8 cellular contexts compared by ENCODE assay signal in genomic region chr5:176609724-176610429, GRCh38. TPM values are rescaled to one million over a fixed set of nuclear protein-coding genes. Genes with fewer than 3 reads are reported as not detected.
DNase-seq lines count a peak whose midpoint lies in the region; ATAC-seq and TF ChIP-seq lines count a peak whose summit lies in the region.

Gene GPRIN1 (minus strand): TSS chr5:176610156. CDS start chr5:176599834, 10,322 bp downstream.

- H3K36me3 Mint-ChIP-seq in Calu3 (ENCODE audit: insufficient read depth, unreplicated experiment) (peaks cover 19% of the 10 kb centered on the region), glutamatergic neuron (ENCODE audit: unreplicated experiment) (no peaks in the 10 kb centered on the region), progenitor cell of endocrine pancreas (ENCODE audit: insufficient read depth) (no peaks in the 10 kb centered on the region)

- DNase-seq in Calu3 (peak; percentile 90), RKO (ENCODE audit: low spot score) (peak; percentile 71), activated gamma-delta T cell treated with Interleukin-2 at 50 U/mL for 16 hours (peak; percentile 41), glutamatergic neuron (peak; percentile 86), progenitor cell of endocrine pancreas (ENCODE audit: low spot score, unreplicated experiment) (peak; percentile 64), foreskin melanocyte (no peak)

- H3K27me3 Mint-ChIP-seq in Calu3 (ENCODE audit: unreplicated experiment): peaks cover 23% of the 10 kb centered on the region
- H3K27me3 Mint-ChIP-seq in glutamatergic neuron (ENCODE audit: unreplicated experiment): peaks cover 7% of the 10 kb centered on the region
- H3K27me3 Mint-ChIP-seq in progenitor cell of endocrine pancreas: peaks cover 44% of the 10 kb centered on the region

- H3K27ac Mint-ChIP-seq in Calu3 (ENCODE audit: unreplicated experiment) (peak within 1 kb of the TSS; percentile 29), glutamatergic neuron (ENCODE audit: unreplicated experiment) (peak within 1 kb of the TSS; percentile 97), progenitor cell of endocrine pancreas (peak within 1 kb of the TSS; percentile 92)

- intact Hi-C loops in Calu3 (cut with micrococcal nuclease; ENCODE audit: unreplicated experiment): loop anchor here (5.0 to 10.0 kb wide), 2 partner anchors 68 to 195 kb away; partner anchors contain the start of gene CLTB

- TF ChIP-seq CTCF in Calu3 (IDR thresholded peaks at IDR 0.05; ENCODE audit: unreplicated experiment): peak; percentile 50
- no peak for TF ChIP-seq CTCF in glutamatergic neuron (IDR thresholded peaks at IDR 0.05; ENCODE audit: partially characterized antibody, unreplicated experiment)
- TF ChIP-seq CTCF in progenitor cell of endocrine pancreas (IDR thresholded peaks at IDR 0.05; ENCODE audit: unreplicated experiment): peak; percentile 29

- peaks cover 19% of the 10 kb centered on the region for H3K4me1 Mint-ChIP-seq in Calu3 (ENCODE audit: low read depth, unreplicated experiment)
- peaks cover 23% of the 10 kb centered on the region for H3K4me1 Mint-ChIP-seq in glutamatergic neuron (ENCODE audit: low read depth, unreplicated experiment)
- peaks cover 6% of the 10 kb centered on the region for H3K4me1 Mint-ChIP-seq in progenitor cell of endocrine pancreas (ENCODE audit: low read depth)

- ATAC-seq in GM19452 (IDR thresholded peaks at IDR 0.05; ENCODE audit: unreplicated experiment) (peak; percentile 62), HG03521 (IDR thresholded peaks at IDR 0.05; ENCODE audit: unreplicated experiment) (peak; percentile 80)

- H3K9me3 Mint-ChIP-seq in Calu3 (ENCODE audit: low read depth, unreplicated experiment): no peaks in the 10 kb centered on the region
- peaks cover 10% of the 10 kb centered on the region for H3K9me3 Mint-ChIP-seq in glutamatergic neuron (ENCODE audit: unreplicated experiment)
- no peaks in the 10 kb centered on the region for H3K9me3 Mint-ChIP-seq in progenitor cell of endocrine pancreas (ENCODE audit: low read depth)

- H3K4me3 Mint-ChIP-seq in Calu3 (ENCODE audit: low read depth, unreplicated experiment) (peak within 1 kb of the TSS; percentile 84), glutamatergic neuron (ENCODE audit: unreplicated experiment) (peak within 1 kb of the TSS; percentile 98), progenitor cell of endocrine pancreas (ENCODE audit: low read depth) (peak within 1 kb of the TSS; percentile 88)

- CTCF ChIA-PET in Calu3 (lab: Charles Lee): no interaction called here

- BruUV-seq in Calu3 (replicated peaks; lab: Mats Ljungman, UMichigan): no TSS peak

RNA-seq across cellular contexts. Expression of gene GPRIN1, which starts in this region (rescaled TPM):
- total RNA-seq in Calu3 (2022) (11.5 and 12.6 TPM in 2 replicates), glutamatergic neuron (ENCODE audit: unreplicated experiment) (72.3 TPM), progenitor cell of endocrine pancreas (5.9 TPM in 2 replicates)

Comparison
In these comparisons a context has a peak if more than half of its experiments do, and no peak if none do; other contexts are left out.
1. H3K27ac Mint-ChIP-seq: peak in every context shown above with its lines; median percentile 97 in glutamatergic neuron; 92 in progenitor cell of endocrine pancreas; 29 in Calu3.